In genomic region chr9:37040508-37041127, GRCh38 we compare ENCODE assay signal across 1 cellular context.
TF ChIP-seq lines count a peak whose summit lies in the region.

No MANE protein-coding gene starts in this region.

TF ChIP-seq in GM23338, 12 proteins besides CTCF, POLR2A, EP300 and RAD21 (continued from another document):
- TF ChIP-seq REST (IDR thresholded peaks at IDR 0.05; ENCODE audit: unreplicated experiment) (no peak), JUNB (IDR thresholded peaks at IDR 0.05; ENCODE audit: unreplicated experiment) (no peak), ZNF331 (CRISPR knock-in tag; IDR thresholded peaks at IDR 0.05; ENCODE audit: low read depth) (no peak), POLR2AphosphoS5 (IDR thresholded peaks at IDR 0.05; ENCODE audit: low read depth) (no peak), ZNF114 (CRISPR knock-in tag; IDR thresholded peaks at IDR 0.05) (no peak), CREB1 (CRISPR knock-in tag; IDR thresholded peaks at IDR 0.05; ENCODE audit: low read depth) (no peak)
